ENCODE assay signal across 15 cellular contexts in genomic region chr4:121799208-121799823, GRCh38. TPM values are rescaled to one million over a fixed set of nuclear protein-coding genes. Genes with fewer than 3 reads are reported as not detected.
DNase-seq lines count a peak whose midpoint lies in the region; ATAC-seq and TF ChIP-seq lines count a peak whose summit lies in the region.
"Had no signal": no experiment of that assay in that cellular context is flagged by ENCODE, and none has a peak within 500 bp of the region (broad histone marks: within the 10 kb centered on the region; RNA-seq: fewer than 3 reads in every experiment).

No MANE protein-coding gene starts in this region.

- H3F3A ChIP-seq in SK-N-SH (replicated peaks; ENCODE audit: insufficient read depth) = peaks cover 6% of the 10 kb centered on the region

- intact Hi-C loops in body of pancreas (cut with DNase I) = no loop called here

- H3K4me1 Mint-ChIP-seq in activated naive CD8-positive, alpha-beta T cell treated with anti-CD3 and anti-CD28 coated beads, Interleukin-2, amount 50 U/mL, for 24 hours = peaks cover 47% of the 10 kb centered on the region

- H3K36me3 ChIP-seq in SK-N-SH (replicated peaks in 1 of 2; ENCODE audit: control insufficient read depth in 1 of 2, insufficient read depth in 2 of 2, low read length in 1 of 2) (peaks cover 12 to 24% of the 10 kb centered on the region in 2 experiments), KOPT-K1 (ENCODE audit: insufficient read depth, low read length) (peaks cover 19% of the 10 kb centered on the region), osteoblast (ENCODE audit: insufficient read depth, low read length) (peaks cover 19% of the 10 kb centered on the region), body of pancreas (replicated peaks in 1 of 2; ENCODE audit: insufficient read depth in 1 of 2, low read depth in 2 of 2) (peaks cover 0 to 1% of the 10 kb centered on the region in 2 donors)

- H3K79me2 ChIP-seq in SK-N-SH (ENCODE audit: insufficient read depth) (peaks cover 32% of the 10 kb centered on the region), osteoblast (ENCODE audit: insufficient read depth, low read length) (peaks cover 27% of the 10 kb centered on the region)

- H3K9me3 Mint-ChIP-seq in activated naive CD8-positive, alpha-beta T cell treated with anti-CD3 and anti-CD28 coated beads, Interleukin-2, amount 50 U/mL, for 24 hours = no peaks in the 10 kb centered on the region
- H3K9me3 Mint-ChIP-seq: activated B cell treated with CpG ODN at 0.5 μM for 24 hours; dendritic cell treated with granulocyte-macrophage colony-stimulating factor and Interleukin-4, amounts not matched to agents 40 ng/mL and 50 ng/mL, for 4 days had no signal

- DNase-seq in SK-N-SH = no peak
- DNase-seq in activated naive CD8-positive, alpha-beta T cell treated with anti-CD3 and anti-CD28 coated beads, Interleukin-2, amount 50 U/mL, for 24 hours = no peak
- no peak for DNase-seq in osteoblast (ENCODE audit: insufficient read length, low spot score, missing footprints)
- no peak for DNase-seq in stimulated activated CD4-positive, alpha-beta T cell treated with anti-CD3 and anti-CD28 coated beads, Interleukin-2, amount 100 ng/mL, for 24 hours
- DNase-seq in DMS153 (lab: John Stamatoyannopoulos, UW) = no peak
- DNase-seq in body of pancreas = no peak
- DNase-seq: activated B cell treated with CpG ODN at 0.5 μM for 24 hours, DMS53, NCI-H524 treated with DMSO at 0.1 percent for 48 hours, SIG-M5, tibial artery had no signal

- H3K4me3 Mint-ChIP-seq in activated naive CD8-positive, alpha-beta T cell treated with anti-CD3 and anti-CD28 coated beads, Interleukin-2, amount 50 U/mL, for 24 hours = peak overlapping the region; percentile 90
- H3K4me3 Mint-ChIP-seq: dendritic cell treated with granulocyte-macrophage colony-stimulating factor and Interleukin-4, amounts not matched to agents 40 ng/mL and 50 ng/mL, for 4 days had no signal

- H2AFZ ChIP-seq in SK-N-SH (ENCODE audit: low read depth) = peak overlapping the region; percentile 66
- H2AFZ ChIP-seq in osteoblast (ENCODE audit: low read length) = peak overlapping the region; percentile 58

- H3K27me3 ChIP-seq in SK-N-SH (ENCODE audit: insufficient read depth) (no peaks in the 10 kb centered on the region), osteoblast (ENCODE audit: insufficient read depth, low read length) (no peaks in the 10 kb centered on the region), body of pancreas (no peaks in the 10 kb centered on the region)
- H3K27me3 ChIP-seq: tibial artery had no signal

- no peak for ATAC-seq in SK-N-SH treated with all-trans-retinoic acid at 6 μM for 48 hours
- ATAC-seq in activated naive CD8-positive, alpha-beta T cell treated with anti-CD3 and anti-CD28 coated beads, Interleukin-2, amount 50 U/mL, for 24 hours = no peak
- no peak for ATAC-seq in body of pancreas

- TF ChIP-seq EP300 in SK-N-SH (IDR thresholded peaks at IDR 0.05; ENCODE audit: borderline replicate concordance in 1 of 2, low read depth in 1 of 2, low read length in 1 of 2) = no peak

- H3K27me3 Mint-ChIP-seq in activated naive CD8-positive, alpha-beta T cell treated with anti-CD3 and anti-CD28 coated beads, Interleukin-2, amount 50 U/mL, for 24 hours = peaks cover 13% of the 10 kb centered on the region

- CTCF ChIA-PET in SK-N-SH (lab: Yijun Ruan, JAX) = no interaction called here

- no peaks in the 10 kb centered on the region for H3K9me3 ChIP-seq in SK-N-SH
- no peaks in the 10 kb centered on the region for H3K9me3 ChIP-seq in KOPT-K1 (ENCODE audit: insufficient read depth, low read length, poor library complexity, severe bottlenecking)
- no peaks in the 10 kb centered on the region for H3K9me3 ChIP-seq in osteoblast (ENCODE audit: low read depth, low read length)
- no peaks in the 10 kb centered on the region for H3K9me3 ChIP-seq in body of pancreas
- H3K9me3 ChIP-seq: tibial artery had no signal

- peaks cover 21% of the 10 kb centered on the region for H3K36me3 Mint-ChIP-seq in activated naive CD8-positive, alpha-beta T cell treated with anti-CD3 and anti-CD28 coated beads, Interleukin-2, amount 50 U/mL, for 24 hours (ENCODE audit: low read depth)

- H3K4me1 ChIP-seq in SK-N-SH (ENCODE audit: control insufficient read depth in 1 of 2, insufficient read depth in 2 of 2, low read depth in 1 of 2, low read length in 1 of 2) (peaks cover 7 to 12% of the 10 kb centered on the region in 2 experiments; a peak in 3 of 4 replicates), osteoblast (ENCODE audit: insufficient read depth, low read length) (peaks cover 19% of the 10 kb centered on the region), body of pancreas (peaks cover 13% of the 10 kb centered on the region)

- H3K27ac ChIP-seq in SK-N-SH (ENCODE audit: low read depth in 2 of 2, low read length in 1 of 2) (no peak overlapping the region), KOPT-K1 (ENCODE audit: low read depth, low read length, poor library complexity, severe bottlenecking) (peak overlapping the region; percentile 85), osteoblast (ENCODE audit: low read depth, low read length) (no peak overlapping the region), body of pancreas (no peak overlapping the region)

- no peak overlapping the region for H3K9ac ChIP-seq in SK-N-SH

- H3K4me2 ChIP-seq in SK-N-SH = no peak overlapping the region
- no peak overlapping the region for H3K4me2 ChIP-seq in osteoblast (ENCODE audit: insufficient read depth, low read length)

- TF ChIP-seq RAD21 in SK-N-SH (IDR thresholded peaks at IDR 0.05; ENCODE audit: low read length) = no peak

- TF ChIP-seq CTCF in SK-N-SH (IDR thresholded peaks at IDR 0.05) (no peak), osteoblast (IDR thresholded peaks at IDR 0.05; ENCODE audit: extremely low read depth, low read depth, low read length) (no peak), body of pancreas (IDR thresholded peaks at IDR 0.05) (no peak)

- H4K20me1 ChIP-seq in SK-N-SH (ENCODE audit: insufficient read depth) (no peaks in the 10 kb centered on the region), osteoblast (ENCODE audit: insufficient read depth, low read length) (no peaks in the 10 kb centered on the region)

- peak overlapping the region; percentile 97 for H3K27ac Mint-ChIP-seq in activated naive CD8-positive, alpha-beta T cell treated with anti-CD3 and anti-CD28 coated beads, Interleukin-2, amount 50 U/mL, for 24 hours
- H3K27ac Mint-ChIP-seq: dendritic cell treated with granulocyte-macrophage colony-stimulating factor and Interleukin-4, amounts not matched to agents 40 ng/mL and 50 ng/mL, for 4 days had no signal

- TF ChIP-seq POLR2A in body of pancreas (IDR thresholded peaks at IDR 0.05) = no peak

- WGBS in SK-N-SH (ENCODE audit: low lambda C conversion rate) = 86% methylated on average over 2 of the region's 2 CpGs
- 56 to 60% methylated on average over 2 of the region's 2 CpGs for WGBS in body of pancreas, 2 donors

- H3K9me2 ChIP-seq in SK-N-SH = no peaks in the 10 kb centered on the region

- H3K4me3 ChIP-seq in SK-N-SH (ENCODE audit: low read depth in 2 of 2, low read length in 1 of 2) (no peak overlapping the region), osteoblast (ENCODE audit: insufficient read depth, low read length) (no peak overlapping the region), body of pancreas (no peak overlapping the region)
- H3K4me3 ChIP-seq: tibial artery had no signal

- POLR2A ChIA-PET in SK-N-SH (lab: Yijun Ruan, JAX) = no interaction called here

TF ChIP-seq in SK-N-SH, 30 proteins besides CTCF, POLR2A, EP300 and RAD21 (continues in another document):
- TF ChIP-seq, protein P1, sequence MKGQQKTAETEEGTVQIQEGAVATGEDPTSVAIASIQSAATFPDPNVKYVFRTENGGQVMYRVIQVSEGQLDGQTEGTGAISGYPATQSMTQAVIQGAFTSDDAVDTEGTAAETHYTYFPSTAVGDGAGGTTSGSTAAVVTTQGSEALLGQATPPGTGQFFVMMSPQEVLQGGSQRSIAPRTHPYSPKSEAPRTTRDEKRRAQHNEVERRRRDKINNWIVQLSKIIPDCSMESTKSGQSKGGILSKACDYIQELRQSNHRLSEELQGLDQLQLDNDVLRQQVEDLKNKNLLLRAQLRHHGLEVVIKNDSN (IDR thresholded peaks at IDR 0.05; ENCODE audit: borderline replicate concordance, low read depth) = no peak
- no peak for TF ChIP-seq EZH2phosphoT487 (IDR thresholded peaks at IDR 0.05; ENCODE audit: borderline replicate concordance, low read depth)

TF ChIP-seq in SK-N-SH treated with all-trans-retinoic acid at 6 μM for 48 hours, 23 proteins besides CTCF, POLR2A, EP300 and RAD21 (continues in another document):
- no peak for TF ChIP-seq TSHZ2 (CRISPR knock-in tag; IDR thresholded peaks at IDR 0.05)

RNA-seq across cellular contexts. Expression of gene EXOSC9, which starts 1.8 kb away (rescaled TPM):
- 38.8 and 49.5 TPM in 2 replicates for polyA plus RNA-seq in SK-N-SH (2012; rRNA removed)
- polyA plus RNA-seq in SK-N-SH (2012; cell fraction: cytosol; rRNA removed) = 50.8 and 60.6 TPM in 2 replicates
- polyA plus RNA-seq in SK-N-SH (2012; cell fraction: nucleus; rRNA removed) = 28.9 and 68.8 TPM in 2 replicates
- 30.8 and 31.2 TPM in 2 replicates for total RNA-seq in osteoblast
- total RNA-seq in body of pancreas = 10 to 100 TPM; 10.6 to 14.2 TPM

RNA-seq across cellular contexts. Expression of gene CCNA2, which starts 24.4 kb away (rescaled TPM):
- polyA plus RNA-seq in SK-N-SH (2012; rRNA removed) = 23.0 and 23.8 TPM in 2 replicates
- polyA plus RNA-seq in SK-N-SH (2012; cell fraction: cytosol; rRNA removed) = 27.7 and 29.2 TPM in 2 replicates
- polyA plus RNA-seq in SK-N-SH (2012; cell fraction: nucleus; rRNA removed) = 10.8 and 15.6 TPM in 2 replicates
- total RNA-seq in osteoblast (8.0 and 8.7 TPM in 2 replicates), body of pancreas (under 1 TPM; 0.33 to 0.52 TPM)

RNA-seq across cellular contexts. Expression of gene SMIM43, which starts 34.4 kb away (rescaled TPM):
- 37.2 and 59.1 TPM in 2 replicates for polyA plus RNA-seq in SK-N-SH (2012; rRNA removed)
- polyA plus RNA-seq in SK-N-SH (2012; cell fraction: cytosol; rRNA removed) = 50.5 and 56.0 TPM in 2 replicates
- polyA plus RNA-seq in SK-N-SH (2012; cell fraction: nucleus; rRNA removed) = 59.9 and 106 TPM in 2 replicates
- total RNA-seq in osteoblast (0.72 and 1.8 TPM in 2 replicates), body of pancreas (not detected)
- total RNA-seq: activated B cell treated with CpG ODN at 0.5 μM for 24 hours, mucosa of gallbladder had no signal
